16 cellular contexts compared by ENCODE assay signal in genomic region chr6:121540210-121540609, GRCh38.
DNase-seq lines count a peak whose midpoint lies in the region; TF ChIP-seq lines count a peak whose summit lies in the region.
"Had no signal": no experiment of that assay in that cellular context is flagged by ENCODE, and none has a peak within 500 bp of the region (broad histone marks: within the 10 kb centered on the region; RNA-seq: fewer than 3 reads in every experiment).

No MANE protein-coding gene starts in this region.

- no peak overlapping the region for H2BK120ac ChIP-seq in mesenchymal stem cell (ENCODE audit: low read depth, low read length)

- no peak overlapping the region for H4K8ac ChIP-seq in mesenchymal stem cell (ENCODE audit: low read length)

- no peak overlapping the region for H3K27ac ChIP-seq in mesenchymal stem cell (ENCODE audit: low read length, poor library complexity, severe bottlenecking)
- H3K27ac ChIP-seq in tibial nerve, result no peak overlapping the region
- H3K27ac ChIP-seq: BLaER1 treated with 17β-estradiol and CSF1 and Interleukin-3, amounts not matched to agents 10 nM and 100 nM; GM23248 had no signal

- no peak overlapping the region for H3K23ac ChIP-seq in mesenchymal stem cell (ENCODE audit: low read length in 2 of 2)

- H2AK5ac ChIP-seq in mesenchymal stem cell (ENCODE audit: low read length, severe bottlenecking), result no peak overlapping the region

- no peak for TF ChIP-seq CTCF in tibial nerve (IDR thresholded peaks at IDR 0.05)

- CTCF ChIA-PET in HEK293T (lab: Yijun Ruan, JAX), result no interaction called here

- H3K9me3 ChIP-seq in mesenchymal stem cell (ENCODE audit: control insufficient read depth, low read length) (no peaks in the 10 kb centered on the region), tibial nerve (no peaks in the 10 kb centered on the region)
- H3K9me3 ChIP-seq: BLaER1 treated with 17β-estradiol and CSF1 and Interleukin-3, amounts not matched to agents 10 nM and 100 nM had no signal

- DNase-seq in NCI-H82 (lab: John Stamatoyannopoulos, UW), result peak; percentile 18
- no peak for DNase-seq in NCI-H82 treated with DMSO at 0.1 percent for 48 hours (lab: John Stamatoyannopoulos, UW; ENCODE audit: unreplicated experiment)
- DNase-seq in HEK293T (ENCODE audit: extremely low spot score), result no peak
- peak; percentile 43 for DNase-seq in NCI-H69 (lab: John Stamatoyannopoulos, UW)
- DNase-seq in mesenchymal stem cell, result no peak
- no peak for DNase-seq in tibial nerve (ENCODE audit: low spot score in 2 of 2)
- no peak for DNase-seq in CD1c-positive myeloid dendritic cell (ENCODE audit: extremely low spot score)
- no peak for DNase-seq in GF-D8 (lab: John Stamatoyannopoulos, UW)
- DNase-seq: 8988T; ACHN; Calu3; CD4-positive, alpha-beta T cell; DMS 273 treated with DMSO at 0.1 percent for 48 hours; GM23248; H7 had no signal

- no peak for TF ChIP-seq POLR2A in tibial nerve (IDR thresholded peaks at IDR 0.05)

- H3K4me3 ChIP-seq in mesenchymal stem cell (ENCODE audit: insufficient read depth in 1 of 2, low read depth in 1 of 2, low read length in 2 of 2) (no peak overlapping the region), tibial nerve (no peak overlapping the region)
- H3K4me3 ChIP-seq: BLaER1 treated with 17β-estradiol and CSF1 and Interleukin-3, amounts not matched to agents 10 nM and 100 nM; GM23248 had no signal

- H3K18ac ChIP-seq in mesenchymal stem cell (ENCODE audit: low read depth in 1 of 2, low read length in 2 of 2), result no peak overlapping the region

- WGBS in mesenchymal stem cell, result 98% methylated on average over 2 of the region's 2 CpGs
- 85 to 92% methylated on average over 2 of the region's 2 CpGs for WGBS in tibial nerve, 2 donors

- no peaks in the 10 kb centered on the region for H3K79me1 ChIP-seq in mesenchymal stem cell (replicated peaks; ENCODE audit: low read length, poor library complexity, severe bottlenecking)

- H3K36me3 ChIP-seq in mesenchymal stem cell (ENCODE audit: control insufficient read depth in 1 of 2, insufficient read depth in 2 of 2, low read depth in 1 of 2, low read length in 2 of 2), result no peaks in the 10 kb centered on the region
- no peaks in the 10 kb centered on the region for H3K36me3 ChIP-seq in tibial nerve
- H3K36me3 ChIP-seq: BLaER1 treated with 17β-estradiol and CSF1 and Interleukin-3, amounts not matched to agents 10 nM and 100 nM had no signal

- no peak overlapping the region for H2AFZ ChIP-seq in mesenchymal stem cell (ENCODE audit: low read depth, low read length)
- H2AFZ ChIP-seq: GM23248 had no signal

- H3K9ac ChIP-seq in mesenchymal stem cell (ENCODE audit: low read length), result peak overlapping the region; percentile 11
- H3K9ac ChIP-seq: BLaER1 treated with 17β-estradiol and CSF1 and Interleukin-3, amounts not matched to agents 10 nM and 100 nM; GM23248 had no signal

- H2BK12ac ChIP-seq in mesenchymal stem cell (ENCODE audit: low read length in 2 of 2), result no peak overlapping the region

- H3K14ac ChIP-seq in mesenchymal stem cell (ENCODE audit: low read length in 2 of 2), result no peak overlapping the region

- H2BK15ac ChIP-seq in mesenchymal stem cell (ENCODE audit: low read depth, poor library complexity, severe bottlenecking), result no peak overlapping the region

- TF ChIP-seq EP300 in tibial nerve (IDR thresholded peaks at IDR 0.05), result no peak

- no peak overlapping the region for H4K91ac ChIP-seq in mesenchymal stem cell (ENCODE audit: low read length)

- H3K4me1 ChIP-seq in mesenchymal stem cell (ENCODE audit: control insufficient read depth, insufficient read depth, low read depth, low read length), result no peaks in the 10 kb centered on the region
- H3K4me1 ChIP-seq in tibial nerve, result no peaks in the 10 kb centered on the region
- H3K4me1 ChIP-seq: BLaER1 treated with 17β-estradiol and CSF1 and Interleukin-3, amounts not matched to agents 10 nM and 100 nM had no signal

- no peak overlapping the region for H3K4me2 ChIP-seq in mesenchymal stem cell (ENCODE audit: low read length, poor library complexity, severe bottlenecking)
- H3K4me2 ChIP-seq: BLaER1 treated with 17β-estradiol and CSF1 and Interleukin-3, amounts not matched to agents 10 nM and 100 nM had no signal

- no peak overlapping the region for H3K4ac ChIP-seq in mesenchymal stem cell (ENCODE audit: low read depth in 1 of 2, low read length in 2 of 2)

- POLR2A ChIA-PET in HEK293T (lab: Yijun Ruan, JAX), result no interaction called here

- H2BK5ac ChIP-seq in mesenchymal stem cell (ENCODE audit: low read depth, low read length, poor library complexity, severe bottlenecking), result no peak overlapping the region

- H3K27me3 ChIP-seq in mesenchymal stem cell (ENCODE audit: control insufficient read depth in 1 of 2, insufficient read depth in 1 of 2, low read length in 2 of 2) (no peaks in the 10 kb centered on the region), tibial nerve (no peaks in the 10 kb centered on the region)
- H3K27me3 ChIP-seq: BLaER1 treated with 17β-estradiol and CSF1 and Interleukin-3, amounts not matched to agents 10 nM and 100 nM had no signal

TF ChIP-seq in HEK293T, 16 proteins besides CTCF, POLR2A, EP300 and RAD21:
- no peak for TF ChIP-seq HDGF (IDR thresholded peaks at IDR 0.05; ENCODE audit: borderline replicate concordance)
- peak; percentile 58 for TF ChIP-seq ZNF384 (IDR thresholded peaks at IDR 0.05)
- TF ChIP-seq FOXA1 (IDR thresholded peaks at IDR 0.05), result no peak
- no peak for TF ChIP-seq L3MBTL2 (conservative IDR thresholded peaks at IDR 0.05)
- no peak for TF ChIP-seq FOXK2 (IDR thresholded peaks at IDR 0.05)

Comparison
In these comparisons a context has a peak if more than half of its experiments do, and no peak if none do; other contexts are left out.
1. DNase-seq: peak in NCI-H82 (single experiment) and NCI-H69 (single experiment); none in NCI-H82 treated with DMSO at 0.1 percent for 48 hours (single experiment), HEK293T (single experiment), mesenchymal stem cell (single experiment), tibial nerve (0 of 2), CD1c-positive myeloid dendritic cell (single experiment) and GF-D8 (single experiment).